Comparison of ENCODE assay signal across 1 cellular context in genomic region chr20:62523473-62524203, GRCh38.
TF ChIP-seq lines count a peak whose summit lies in the region.

No MANE protein-coding gene starts in this region.

TF ChIP-seq in HepG2, 621 proteins besides CTCF, POLR2A, EP300 and RAD21 (continued from another document and continues in another):
- 0 out of 2 replicates have a peak, but pooled peaks have one; percentile 13 for TF ChIP-seq AHDC1 (CRISPR knock-in tag; IDR thresholded peaks at IDR 0.05; ENCODE audit: borderline replicate concordance)
- TF ChIP-seq SAP130 (CRISPR knock-in tag; IDR thresholded peaks at IDR 0.05; ENCODE audit: low read depth): peak; percentile 66; the same call in 1 of the 2 replicates
- TF ChIP-seq RBAK (CRISPR knock-in tag; IDR thresholded peaks at IDR 0.05): no peak
- no peak for TF ChIP-seq ZNF432 (CRISPR knock-in tag; IDR thresholded peaks at IDR 0.05; ENCODE audit: borderline replicate concordance)
- peak; percentile 57; the same call in 1 of the 2 replicates for TF ChIP-seq ETV5 (CRISPR knock-in tag; IDR thresholded peaks at IDR 0.05; ENCODE audit: borderline replicate concordance)
- TF ChIP-seq SALL1 (CRISPR knock-in tag; IDR thresholded peaks at IDR 0.05): peak; percentile 48; the same call in 1 of the 2 replicates
- TF ChIP-seq GATAD2A (CRISPR knock-in tag; IDR thresholded peaks at IDR 0.05): peak; percentile 50; the same call in 1 of the 2 replicates
- 0 out of 2 replicates have a peak, but pooled peaks have one; percentile 71 for TF ChIP-seq HNRNPL (IDR thresholded peaks at IDR 0.05; ENCODE audit: low read depth, low read length)
- TF ChIP-seq ZNF800 (CRISPR knock-in tag; IDR thresholded peaks at IDR 0.05): no peak
- 0 out of 2 replicates have a peak, but pooled peaks have one; percentile 37 for TF ChIP-seq ZNF792 (CRISPR knock-in tag; IDR thresholded peaks at IDR 0.05)
- 0 out of 2 replicates have a peak, but pooled peaks have one; percentile 24 for TF ChIP-seq ZFY (CRISPR knock-in tag; IDR thresholded peaks at IDR 0.05)
- TF ChIP-seq NFE2 (CRISPR knock-in tag; IDR thresholded peaks at IDR 0.05): no peak
- no peak for TF ChIP-seq RFX5 (IDR thresholded peaks at IDR 0.05; ENCODE audit: low read depth, low read length)
- no peak for TF ChIP-seq SP1 (IDR thresholded peaks at IDR 0.05)
- peak; percentile 63; the same call in 1 of the 2 replicates for TF ChIP-seq SP1 (CRISPR knock-in tag; IDR thresholded peaks at IDR 0.05)
- no peak for TF ChIP-seq ZNF362 (CRISPR knock-in tag; IDR thresholded peaks at IDR 0.05; ENCODE audit: borderline replicate concordance)
- peak; percentile 61; the same call in 1 of the 2 replicates for TF ChIP-seq RERE (CRISPR knock-in tag; IDR thresholded peaks at IDR 0.05; ENCODE audit: low read depth)
- peak; percentile 58; the same call in 1 of the 2 replicates for TF ChIP-seq FOSL1 (CRISPR knock-in tag; IDR thresholded peaks at IDR 0.05; ENCODE audit: borderline replicate concordance)
- TF ChIP-seq CC2D1A (CRISPR knock-in tag; IDR thresholded peaks at IDR 0.05): no peak
- no peak for TF ChIP-seq KDM1A (CRISPR knock-in tag; IDR thresholded peaks at IDR 0.05)
- no peak for TF ChIP-seq ZNF607 (CRISPR knock-in tag; IDR thresholded peaks at IDR 0.05; ENCODE audit: borderline replicate concordance)
- TF ChIP-seq ZBTB1 (CRISPR knock-in tag; IDR thresholded peaks at IDR 0.05; ENCODE audit: borderline replicate concordance): 0 out of 2 replicates have a peak, but pooled peaks have one; percentile 73
- TF ChIP-seq NBN (conservative IDR thresholded peaks at IDR 0.05): no peak
- no peak for TF ChIP-seq PRDM4 (CRISPR knock-in tag; IDR thresholded peaks at IDR 0.05; ENCODE audit: borderline replicate concordance)
- no peak for TF ChIP-seq NFAT5 (CRISPR knock-in tag; IDR thresholded peaks at IDR 0.05)
- TF ChIP-seq RXRB (CRISPR knock-in tag; IDR thresholded peaks at IDR 0.05; ENCODE audit: borderline replicate concordance): peak; percentile 14; the same call in 1 of the 2 replicates
- TF ChIP-seq SOX6 (IDR thresholded peaks at IDR 0.05): no peak
- TF ChIP-seq SOX6 (CRISPR knock-in tag; IDR thresholded peaks at IDR 0.05): 0 out of 2 replicates have a peak, but pooled peaks have one; percentile 33
- TF ChIP-seq FOXP1 (IDR thresholded peaks at IDR 0.05): no peak
- TF ChIP-seq FOXP1 (CRISPR knock-in tag; IDR thresholded peaks at IDR 0.05): peak; percentile 30; the same call in 1 of the 2 replicates
- no peak for TF ChIP-seq ZNF230 (CRISPR knock-in tag; IDR thresholded peaks at IDR 0.05)
- no peak for TF ChIP-seq ZNF713 (CRISPR knock-in tag; IDR thresholded peaks at IDR 0.05)
- peak; percentile 40; the same call in 1 of the 2 replicates for TF ChIP-seq ZBTB7B (CRISPR knock-in tag; IDR thresholded peaks at IDR 0.05)
